Comparison of ENCODE assay signal across 31 cellular contexts in genomic region chr9:33742051-33742450, GRCh38. TPM values are rescaled to one million over a fixed set of nuclear protein-coding genes. Genes with fewer than 3 reads are reported as not detected.
"Had no signal": no experiment of that assay in that cellular context is flagged by ENCODE, and none has a peak within 500 bp of the region (broad histone marks: within the 10 kb centered on the region; RNA-seq: fewer than 3 reads in every experiment).

No MANE protein-coding gene starts in this region.

- H3K9me3 ChIP-seq: pancreas, prostate gland, suprapubic skin, thoracic aorta, vagina had no signal

- ATAC-seq: naive thymus-derived CD8-positive, alpha-beta T cell; right cardiac atrium; sciatic nerve; stimulated activated effector memory CD8-positive, alpha-beta T cell treated with anti-CD3 and anti-CD28 coated beads, Interleukin-12 subunit alpha, Interleukin-12 subunit beta, amount 100 ng/mL, for 72 hours had no signal

- DNase-seq: hypothalamus; immature natural killer cell; kidney; left ventricle myocardium inferior; naive thymus-derived CD8-positive, alpha-beta T cell; nucleus accumbens; pancreas; posterior cingulate gyrus; retina; right cardiac atrium; spleen; stimulated activated CD4-positive, alpha-beta T cell treated with anti-CD3 and anti-CD28 coated beads, Interleukin-4, amount 100 ng/mL, for 24 hours; stimulated activated naive CD4-positive, alpha-beta T cell; tibial artery; upper lobe of left lung had no signal

- FAIRE-seq: islet of Langerhans, kidney, pancreas had no signal

- H3K4me3 ChIP-seq: left ventricle myocardium inferior, lung, pancreas, prostate gland, skin epidermis, spleen, suprapubic skin, thoracic aorta, tibial artery, upper lobe of left lung, vagina had no signal

- H3K4me1 Mint-ChIP-seq: immature natural killer cell, mesothelial cell of epicardium, nephron had no signal

- H3K27me3 ChIP-seq: pancreas, suprapubic skin, tibial artery, upper lobe of left lung, vagina had no signal

- H3K27ac Mint-ChIP-seq: immature natural killer cell; mesothelial cell of epicardium; naive thymus-derived CD8-positive, alpha-beta T cell; nephron; stimulated activated effector memory CD8-positive, alpha-beta T cell treated with anti-CD3 and anti-CD28 coated beads, Interleukin-12 subunit alpha, Interleukin-12 subunit beta, amount 100 ng/mL, for 72 hours; stimulated activated naive CD8-positive, alpha-beta T cell treated with anti-CD3 and anti-CD28 coated beads, Interleukin-15, Interleukin-2, amounts not matched to agents 100 ng/mL and 50 ng/mL, for 24 hours had no signal

- H3K36me3 ChIP-seq: left ventricle myocardium inferior, pancreas, prostate gland, spleen, suprapubic skin, thoracic aorta, tibial artery, upper lobe of left lung, vagina had no signal

- H3K27ac ChIP-seq: left ventricle myocardium inferior, pancreas, prostate gland, skin epidermis, spleen, suprapubic skin, thoracic aorta, tibial artery, upper lobe of left lung, vagina had no signal

- H3K4me1 ChIP-seq: left ventricle myocardium inferior, pancreas, prostate gland, spleen, suprapubic skin, tibial artery, upper lobe of left lung, vagina had no signal

- H3K36me3 Mint-ChIP-seq: mesothelial cell of epicardium; stimulated activated effector memory CD8-positive, alpha-beta T cell treated with anti-CD3 and anti-CD28 coated beads, Interleukin-12 subunit alpha, Interleukin-12 subunit beta, amount 100 ng/mL, for 72 hours had no signal

- H3K4me3 Mint-ChIP-seq: immature natural killer cell; mesothelial cell of epicardium; naive thymus-derived CD8-positive, alpha-beta T cell; nephron; neural crest cell; stimulated activated effector memory CD8-positive, alpha-beta T cell treated with anti-CD3 and anti-CD28 coated beads, Interleukin-12 subunit alpha, Interleukin-12 subunit beta, amount 100 ng/mL, for 72 hours; stimulated activated naive CD8-positive, alpha-beta T cell treated with anti-CD3 and anti-CD28 coated beads, Interleukin-15, Interleukin-2, amounts not matched to agents 100 ng/mL and 50 ng/mL, for 24 hours had no signal

RNA-seq across cellular contexts. Expression of gene PRSS3, which starts 53.3 kb away (rescaled TPM):
- total RNA-seq: left ventricle myocardium inferior, mesothelial cell of epicardium, mononuclear cell, neural crest cell, right cardiac atrium, sciatic nerve, spleen, subcutaneous adipose tissue, urinary bladder had no signal
- polyA plus RNA-seq: naive thymus-derived CD8-positive, alpha-beta T cell; right cardiac atrium had no signal
